ENCODE assay signal across 16 cellular contexts in the genomic region with DNA sequence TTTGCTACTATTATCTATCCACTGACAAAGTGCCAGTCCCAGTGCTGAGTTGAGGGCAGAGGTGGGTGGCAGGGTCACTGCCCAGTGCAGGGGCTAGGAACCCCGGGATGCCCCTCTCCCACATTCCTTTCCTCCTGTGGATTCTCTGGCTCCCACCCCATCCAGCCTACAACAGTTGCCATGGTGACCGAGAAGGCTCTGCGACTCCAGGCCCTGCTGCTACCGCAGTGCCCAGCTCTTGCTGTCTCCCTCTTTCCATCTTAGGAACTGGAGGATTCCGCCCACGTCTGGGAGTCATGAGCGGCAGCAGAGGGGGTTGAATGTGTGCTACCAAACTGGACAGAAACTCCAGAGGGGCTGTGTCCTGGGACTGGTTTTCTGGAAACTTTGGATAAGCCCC.
DNase-seq lines count a peak whose midpoint lies in the region; ATAC-seq lines count a peak whose summit lies in the region.
"Had no signal": no experiment of that assay in that cellular context is flagged by ENCODE, and none has a peak within 500 bp of the region (broad histone marks: within the 10 kb centered on the region; RNA-seq: fewer than 3 reads in every experiment).

No MANE protein-coding gene starts in this region.

- intact Hi-C loops in posterior cingulate gyrus (cut with DNase I) = loop anchor here (10.0 kb wide), 1 partner anchor 183 kb away; no protein-coding TSS in a partner anchor

- peak; percentile 11 for DNase-seq in DMS 273 (lab: John Stamatoyannopoulos, UW; ENCODE audit: unreplicated experiment)
- DNase-seq in DMS 273 treated with DMSO at 0.1 percent for 48 hours (lab: John Stamatoyannopoulos, UW) = no peak
- peak; percentile 55 for DNase-seq in amniotic epithelial cell (ENCODE audit: low read depth)
- DNase-seq in islet precursor cell = peak; percentile 67
- peak in 8 of 10 donors; percentile 56 to 95 (median 72) for DNase-seq in posterior cingulate gyrus
- no peak for DNase-seq in activated CD4-positive, alpha-beta T cell treated with anti-CD3 and anti-CD28 coated beads, Interleukin-2, amount 50 U/mL, for 1 hour
- no peak for DNase-seq in central memory CD4-positive, alpha-beta T cell
- DNase-seq: activated CD4-positive, alpha-beta T cell treated with anti-CD3 and anti-CD28 coated beads, Interleukin-2, amount 10 ng/mL, durations not matched to agents 24 days and 14 days; GF-D8; left ventricle myocardium inferior; MG63; pancreas; RPMI8226; upper lobe of left lung had no signal

- no peak for ATAC-seq in GM18870 (IDR thresholded peaks at IDR 0.05; ENCODE audit: unreplicated experiment)
- ATAC-seq: HCT116, pancreas had no signal

Comparison
In these comparisons a context has a peak if more than half of its experiments do, and no peak if none do; other contexts are left out.
1. DNase-seq: peak in DMS 273 (single experiment), amniotic epithelial cell (single experiment), islet precursor cell (single experiment) and posterior cingulate gyrus (8 of 10); none in DMS 273 treated with DMSO at 0.1 percent for 48 hours (single experiment), activated CD4-positive, alpha-beta T cell treated with anti-CD3 and anti-CD28 coated beads, Interleukin-2, amount 50 U/mL, for 1 hour (single experiment) and central memory CD4-positive, alpha-beta T cell (single experiment).